In the genomic region with DNA sequence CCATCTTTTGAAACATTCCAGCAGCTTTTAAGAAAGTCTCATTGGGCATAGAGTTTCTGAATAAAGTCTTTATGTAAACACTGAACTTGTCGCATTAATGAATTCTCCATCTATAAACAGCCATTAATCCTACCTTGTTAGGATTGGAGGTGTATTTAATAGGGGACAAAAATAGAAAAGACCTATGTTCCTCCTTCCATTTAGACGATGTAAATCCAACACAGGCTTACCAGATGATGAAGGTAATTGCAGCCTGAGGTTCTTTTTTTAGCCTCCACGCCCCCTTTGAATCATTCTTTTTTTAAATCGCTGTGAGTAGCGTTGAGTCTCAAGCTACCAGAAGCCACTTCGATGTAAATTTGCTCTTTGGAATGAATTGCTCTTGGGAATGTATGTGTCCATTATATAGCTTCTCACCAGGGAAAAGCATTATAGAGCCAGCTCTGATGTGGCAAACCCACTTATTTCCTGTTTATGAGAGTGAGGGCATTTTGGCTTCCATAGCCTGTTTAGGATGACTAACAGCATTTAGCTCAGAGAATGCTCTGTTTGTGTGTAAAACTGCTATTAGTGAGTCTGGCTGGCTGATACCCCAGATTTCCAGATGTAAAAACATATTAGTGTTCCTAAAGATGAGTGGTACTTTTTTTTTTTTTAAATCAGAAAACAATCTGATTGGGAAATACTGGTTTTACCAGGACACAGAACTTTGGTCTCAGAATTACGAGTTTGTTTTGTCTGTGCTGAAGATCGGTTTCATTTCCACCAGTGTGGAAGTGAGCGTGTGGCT, we compare ENCODE assay signal across 9 cellular contexts.
DNase-seq lines count a peak whose midpoint lies in the region; ATAC-seq and TF ChIP-seq lines count a peak whose summit lies in the region.
"Had no signal": no experiment of that assay in that cellular context is flagged by ENCODE, and none has a peak within 500 bp of the region (broad histone marks: within the 10 kb centered on the region; RNA-seq: fewer than 3 reads in every experiment).

No MANE protein-coding gene starts in this region.

- peaks cover 17% of the 10 kb centered on the region for H3K27me3 Mint-ChIP-seq in stimulated activated naive CD8-positive, alpha-beta T cell treated with anti-CD3 and anti-CD28 coated beads, Interleukin-15, amount 100 ng/mL, for 72 hours

- ATAC-seq in sciatic nerve (peak; percentile 73), HG03378 (IDR thresholded peaks at IDR 0.05; ENCODE audit: unreplicated experiment) (no peak)
- no peak for ATAC-seq in stimulated activated naive CD8-positive, alpha-beta T cell treated with anti-CD3 and anti-CD28 coated beads, Interleukin-15, amount 100 ng/mL, for 72 hours

- TF ChIP-seq CTCF in esophagus squamous epithelium (IDR thresholded peaks at IDR 0.05), result no peak

- no peaks in the 10 kb centered on the region for H3K9me3 Mint-ChIP-seq in stimulated activated naive CD8-positive, alpha-beta T cell treated with anti-CD3 and anti-CD28 coated beads, Interleukin-15, amount 100 ng/mL, for 72 hours

- H3K4me3 Mint-ChIP-seq in stimulated activated naive CD8-positive, alpha-beta T cell treated with anti-CD3 and anti-CD28 coated beads, Interleukin-15, amount 100 ng/mL, for 72 hours, result no peak overlapping the region

- TF ChIP-seq POLR2A in esophagus squamous epithelium (IDR thresholded peaks at IDR 0.05), result no peak

- intact Hi-C loops in esophagus squamous epithelium (cut with DNase I) (loop anchor here (5.0 kb wide), 1 partner anchor 48 kb away; no protein-coding TSS in a partner anchor), sciatic nerve (cut with DNase I) (no loop called here)

- H3K27me3 ChIP-seq in SJCRH30, result no peaks in the 10 kb centered on the region
- H3K27me3 ChIP-seq in esophagus squamous epithelium, result no peaks in the 10 kb centered on the region

- WGBS in esophagus squamous epithelium, 2 donors, result 26 to 45% methylated on average over 9 of the region's 9 CpGs

- DNase-seq in GM04504 (ENCODE audit: low read depth) (peak; percentile 89), SJCRH30 (peak in 1 of 2 experiments; percentile 46), esophagus squamous epithelium (lab: John Stamatoyannopoulos, UW) (no peak), sciatic nerve (ENCODE audit: low spot score) (no peak), SIG-M5 (lab: John Stamatoyannopoulos, UW) (no peak)
- no peak for DNase-seq in activated CD8-positive, alpha-beta memory T cell treated with anti-CD3 and anti-CD28 coated beads for 24 hours
- no peak for DNase-seq in stimulated activated naive CD8-positive, alpha-beta T cell treated with anti-CD3 and anti-CD28 coated beads, Interleukin-15, amount 100 ng/mL, for 72 hours
- DNase-seq: stimulated activated CD4-positive, alpha-beta T cell treated with anti-CD3 and anti-CD28 coated beads, Interleukin-4, amount 100 ng/mL, for 4 hours had no signal

- H3K4me3 ChIP-seq in SJCRH30 (peak overlapping the region; percentile 6; the same call in 1 of the 2 replicates), esophagus squamous epithelium (peak overlapping the region in 3 of 4 donors; percentile 4 to 47 (median 10))

- H3K4me1 Mint-ChIP-seq in stimulated activated naive CD8-positive, alpha-beta T cell treated with anti-CD3 and anti-CD28 coated beads, Interleukin-15, amount 100 ng/mL, for 72 hours, result peaks cover 39% of the 10 kb centered on the region

- H3K27ac ChIP-seq in SJCRH30 (peak overlapping the region; percentile 10; the same call in 1 of the 2 replicates), esophagus squamous epithelium (peak overlapping the region; percentile 41 to 76 (median 69))

- no peak overlapping the region for H3K27ac Mint-ChIP-seq in stimulated activated naive CD8-positive, alpha-beta T cell treated with anti-CD3 and anti-CD28 coated beads, Interleukin-15, amount 100 ng/mL, for 72 hours

- H3K4me1 ChIP-seq in SJCRH30 (peaks cover 16% of the 10 kb centered on the region), esophagus squamous epithelium (peaks cover 0 to 50% (median 6%) of the 10 kb centered on the region in 3 donors)

- no peaks in the 10 kb centered on the region for H3K9me3 ChIP-seq in SJCRH30 (replicated peaks)
- H3K9me3 ChIP-seq in esophagus squamous epithelium, result no peaks in the 10 kb centered on the region

- peaks cover 6% of the 10 kb centered on the region; the same call in 1 of the 2 replicates for H3K36me3 ChIP-seq in SJCRH30
- no peaks in the 10 kb centered on the region for H3K36me3 ChIP-seq in esophagus squamous epithelium
